In genomic region chr12:113798552-113798951, GRCh38 we compare ENCODE assay signal across 26 cellular contexts.
DNase-seq lines count a peak whose midpoint lies in the region; ATAC-seq, FAIRE-seq and TF ChIP-seq lines count a peak whose summit lies in the region.
"Had no signal": no experiment of that assay in that cellular context is flagged by ENCODE, and none has a peak within 500 bp of the region (broad histone marks: within the 10 kb centered on the region; RNA-seq: fewer than 3 reads in every experiment).

No MANE protein-coding gene starts in this region.

- H2BK15ac ChIP-seq in H9 (ENCODE audit: low read depth, low read length): no peak overlapping the region

- H3K36me3 Mint-ChIP-seq in H9 (ENCODE audit: insufficient read depth in 1 of 3, low read depth in 3 of 3) (no peaks in the 10 kb centered on the region), glutamatergic neuron (ENCODE audit: unreplicated experiment) (no peaks in the 10 kb centered on the region)
- H3K36me3 Mint-ChIP-seq: CD14-positive monocyte had no signal

- no peaks in the 10 kb centered on the region for H3K36me3 ChIP-seq in HepG2 (replicated peaks in 1 of 2; ENCODE audit: control insufficient read depth in 1 of 2, insufficient read depth in 2 of 2, low read length in 2 of 2)
- no peaks in the 10 kb centered on the region for H3K36me3 ChIP-seq in right lobe of liver
- H3K36me3 ChIP-seq: BE2C; BLaER1 treated with 17β-estradiol and CSF1 and Interleukin-3, amounts not matched to agents 10 nM and 100 nM; HAP-1 had no signal

- H3K27me3 ChIP-seq in HepG2 (ENCODE audit: control insufficient read depth in 1 of 2, insufficient read depth in 2 of 2, low read length in 2 of 2) (peaks cover 0 to 1% of the 10 kb centered on the region in 2 experiments; a peak in 1 of 5 replicates), right lobe of liver (no peaks in the 10 kb centered on the region), H9 (ENCODE audit: insufficient read depth, low read length) (no peaks in the 10 kb centered on the region)

- H3K79me1 ChIP-seq in H9 (ENCODE audit: insufficient read depth, low read depth, low read length, poor library complexity, severe bottlenecking): no peaks in the 10 kb centered on the region

- no peak overlapping the region for H2BK5ac ChIP-seq in H9 (ENCODE audit: insufficient read length, low read length)

- H2AK5ac ChIP-seq in H9 (ENCODE audit: insufficient read length, low read length): no peak overlapping the region

- H4K8ac ChIP-seq in H9 (replicated peaks; ENCODE audit: insufficient read length, low read depth, low read length): no peak overlapping the region

- H2BK12ac ChIP-seq in H9 (ENCODE audit: insufficient read length, low read depth, low read length): no peak overlapping the region

- no peak overlapping the region for H3K4me2 ChIP-seq in HepG2 (ENCODE audit: low read depth, low read length)
- H3K4me2 ChIP-seq in H9 (ENCODE audit: insufficient read depth, insufficient read length, low read length): no peak overlapping the region
- H3K4me2 ChIP-seq: A549 had no signal

- H4K20me1 ChIP-seq in HepG2 (ENCODE audit: insufficient read depth, low read length): no peaks in the 10 kb centered on the region
- no peaks in the 10 kb centered on the region for H4K20me1 ChIP-seq in H9 (ENCODE audit: control insufficient read depth, insufficient read depth, insufficient read length)

- H4K5ac ChIP-seq in H9 (ENCODE audit: insufficient read length, low read depth, low read length): no peak overlapping the region

- WGBS in HepG2 (ENCODE audit: low lambda C conversion rate): 56% methylated on average over 6 of the region's 14 CpGs
- 76% methylated on average over 7 of the region's 14 CpGs for WGBS in right lobe of liver (ENCODE audit: insufficient coverage, low coverage, low lambda C conversion rate, missing lambda C conversion rate)
- WGBS in H9 (ENCODE audit: extremely low coverage, insufficient read length, low lambda C conversion rate): no CpG with 5 or more reads among the region's 14 CpGs

- H2AFZ ChIP-seq in HepG2 (ENCODE audit: low read length): no peak overlapping the region
- H2AFZ ChIP-seq in H9 (ENCODE audit: low read length): no peak overlapping the region

- no peak overlapping the region for H3T11ph ChIP-seq in H9 (ENCODE audit: low read length)

- no peak overlapping the region for H3K4me3 Mint-ChIP-seq in H9
- no peak overlapping the region for H3K4me3 Mint-ChIP-seq in glutamatergic neuron (ENCODE audit: unreplicated experiment)
- H3K4me3 Mint-ChIP-seq: CD14-positive monocyte; CD4-positive, alpha-beta T cell; CD8-positive, alpha-beta memory T cell; HFFc6 had no signal

- no peak overlapping the region for H3K56ac ChIP-seq in H9 (ENCODE audit: insufficient read length, low read depth, low read length)

- no peak overlapping the region for H2BK120ac ChIP-seq in H9 (ENCODE audit: low read depth, low read length, poor library complexity, severe bottlenecking)

- no TSS peak for BruUV-seq in HepG2 (replicated peaks; lab: Mats Ljungman, UMichigan)

- no peak for TF ChIP-seq EP300 in HepG2 (IDR thresholded peaks at IDR 0.05; ENCODE audit: low read depth in 2 of 2, low read length in 2 of 2)
- TF ChIP-seq EP300 in HepG2 (CRISPR knock-in tag; IDR thresholded peaks at IDR 0.05; ENCODE audit: borderline replicate concordance): no peak

- H4K91ac ChIP-seq in H9 (ENCODE audit: insufficient read length, low read depth, low read length): no peak overlapping the region

- POLR2A ChIA-PET in HepG2 (lab: Yijun Ruan, JAX): no interaction called here

- no peaks in the 10 kb centered on the region for H3K23me2 ChIP-seq in H9 (ENCODE audit: insufficient read length, low read depth, low read length, poor library complexity, severe bottlenecking)

- in situ Hi-C loops in HepG2 (cut with HindIII; ENCODE audit: extremely low pct_ligation_motif_present, low pct_unique_long_range_greater_than_20kb): no loop called here

- no peak for ATAC-seq in HepG2
- ATAC-seq in right lobe of liver: no peak
- ATAC-seq: A549 had no signal

- H3K9ac ChIP-seq in HepG2 (ENCODE audit: insufficient read depth, low read depth, low read length) (no peak overlapping the region), H9 (ENCODE audit: extremely low read depth, insufficient read length, low read length) (no peak overlapping the region)
- H3K9ac ChIP-seq: BLaER1 treated with 17β-estradiol and CSF1 and Interleukin-3, amounts not matched to agents 10 nM and 100 nM had no signal

- no peak overlapping the region for H3K4ac ChIP-seq in H9 (ENCODE audit: low read depth, low read length)

- 0 out of 2 replicates have a peak, but pooled peaks cover 15% of the 10 kb centered on the region for H3K4me1 ChIP-seq in HepG2 (ENCODE audit: insufficient read depth, low read length)
- no peaks in the 10 kb centered on the region for H3K4me1 ChIP-seq in right lobe of liver
- no peaks in the 10 kb centered on the region for H3K4me1 ChIP-seq in H9 (ENCODE audit: insufficient read depth, low read length)
- H3K4me1 ChIP-seq: A549, BE2C, HAP-1 had no signal

- TF ChIP-seq RAD21 in HepG2 (CRISPR knock-in tag; IDR thresholded peaks at IDR 0.05): no peak

- intact Hi-C loops in HepG2 (cut with micrococcal nuclease; ENCODE audit: unreplicated experiment): no loop called here
- intact Hi-C loops in right lobe of liver (cut with DNase I): no loop called here
- intact Hi-C loops in posterior vena cava (cut with DNase I): no loop called here

- no peak overlapping the region for H3K27ac Mint-ChIP-seq in H9
- no peak overlapping the region for H3K27ac Mint-ChIP-seq in glutamatergic neuron (ENCODE audit: unreplicated experiment)
- H3K27ac Mint-ChIP-seq: CD4-positive, alpha-beta T cell; CD8-positive, alpha-beta memory T cell; HFFc6 had no signal

- H3K23ac ChIP-seq in H9 (ENCODE audit: insufficient read length, low read depth, low read length): no peak overlapping the region

- DNase-seq in HepG2 (ENCODE audit: low spot score) (no peak), right lobe of liver (no peak), H9 (peak; percentile 56), islet precursor cell (peak; percentile 58), posterior vena cava (ENCODE audit: low spot score) (peak; percentile 72), NCI-H524 treated with DMSO at 0.1 percent for 48 hours (lab: John Stamatoyannopoulos, UW) (no peak), glutamatergic neuron (no peak), DMS53 treated with DMSO at 0.1 percent for 48 hours (lab: John Stamatoyannopoulos, UW; ENCODE audit: unreplicated experiment) (no peak)
- DNase-seq: ACHN; AML-193; BE2C; CD4-positive, alpha-beta T cell; CD8-positive, alpha-beta memory T cell; DMS 273 treated with DMSO at 0.1 percent for 48 hours; DMS79 treated with DMSO at 0.1 percent for 48 hours; GF-D8; GOT3; HFFc6 had no signal

- H3K9me3 ChIP-seq in HepG2 (ENCODE audit: low read length) (no peaks in the 10 kb centered on the region), right lobe of liver (no peaks in the 10 kb centered on the region), H9 (ENCODE audit: control insufficient read depth, low read depth, low read length) (no peaks in the 10 kb centered on the region)
- H3K9me3 ChIP-seq: A549; BE2C; BLaER1 treated with 17β-estradiol and CSF1 and Interleukin-3, amounts not matched to agents 10 nM and 100 nM; HAP-1 had no signal

- 0 out of 2 replicates have a peak, but pooled peaks have one; percentile 2 for TF ChIP-seq CTCF in HepG2 (CRISPR knock-in tag; IDR thresholded peaks at IDR 0.05)
- no peak for TF ChIP-seq CTCF in right lobe of liver (IDR thresholded peaks at IDR 0.05)
- no peak for TF ChIP-seq CTCF in H9 (conservative IDR thresholded peaks at IDR 0.05)
- TF ChIP-seq CTCF in glutamatergic neuron (IDR thresholded peaks at IDR 0.05; ENCODE audit: partially characterized antibody, unreplicated experiment): no peak

- no peak for FAIRE-seq in HepG2 (lab: Jason Lieb, UNC)
- FAIRE-seq: A549, D721Med, GM12891, GM19239 had no signal

- H3K27me3 Mint-ChIP-seq in H9 (ENCODE audit: low read depth) (peaks cover 16% of the 10 kb centered on the region), glutamatergic neuron (ENCODE audit: unreplicated experiment) (peaks cover 5% of the 10 kb centered on the region)
- H3K27me3 Mint-ChIP-seq: CD4-positive, alpha-beta T cell; CD8-positive, alpha-beta memory T cell had no signal

- H3K4me3 ChIP-seq in HepG2 (replicated peaks in 1 of 3; ENCODE audit: insufficient read depth in 1 of 3, low read depth in 2 of 3, low read length in 3 of 3) (no peak overlapping the region), right lobe of liver (no peak overlapping the region)
- H3K4me3 ChIP-seq: A549; BLaER1 treated with 17β-estradiol and CSF1 and Interleukin-3, amounts not matched to agents 10 nM and 100 nM; HAP-1 had no signal

- no peak overlapping the region for H3K27ac ChIP-seq in HepG2 (ENCODE audit: extremely low read length, insufficient read depth, low read length)
- H3K27ac ChIP-seq in right lobe of liver: no peak overlapping the region
- no peak overlapping the region for H3K27ac ChIP-seq in H9 (ENCODE audit: insufficient read length, low read depth, low read length)
- H3K27ac ChIP-seq: 22Rv1; A549; BLaER1 treated with 17β-estradiol and CSF1 and Interleukin-3, amounts not matched to agents 10 nM and 100 nM had no signal

- H3K9me3 Mint-ChIP-seq in H9 (no peaks in the 10 kb centered on the region), glutamatergic neuron (ENCODE audit: unreplicated experiment) (peaks cover 6% of the 10 kb centered on the region)
- H3K9me3 Mint-ChIP-seq: CD14-positive monocyte; CD4-positive, alpha-beta T cell; CD8-positive, alpha-beta memory T cell; HFFc6 had no signal

- H3K18ac ChIP-seq in H9 (ENCODE audit: insufficient read length, low read depth, low read length): no peak overlapping the region

- CTCF ChIA-PET in HepG2 (lab: Yijun Ruan, JAX; ENCODE audit: low intra/inter-chr PET ratio, low total read pairs): no interaction called here

- H3K79me2 ChIP-seq in HepG2 (ENCODE audit: insufficient read depth, low read length): no peaks in the 10 kb centered on the region
- H3K79me2 ChIP-seq in H9 (ENCODE audit: insufficient read depth, low read length): no peaks in the 10 kb centered on the region

- H3K4me1 Mint-ChIP-seq in H9 (peaks cover 2 to 22% of the 10 kb centered on the region in 2 experiments), glutamatergic neuron (ENCODE audit: low read depth, unreplicated experiment) (peaks cover 23% of the 10 kb centered on the region)
- H3K4me1 Mint-ChIP-seq: CD14-positive monocyte; CD8-positive, alpha-beta memory T cell had no signal

- no peak overlapping the region for H2BK20ac ChIP-seq in H9 (ENCODE audit: low read depth, low read length, poor library complexity, severe bottlenecking)

- TF ChIP-seq POLR2A in HepG2 (IDR thresholded peaks at IDR 0.05; ENCODE audit: insufficient read depth in 1 of 2, low read depth in 2 of 2, low read length in 2 of 2) (no peak), right lobe of liver (IDR thresholded peaks at IDR 0.05) (no peak)

- H3K14ac ChIP-seq in H9 (ENCODE audit: insufficient read depth, low read length): no peak overlapping the region

TF ChIP-seq in HepG2, 621 proteins besides CTCF, POLR2A, EP300 and RAD21:
- TF ChIP-seq ZNF333 (CRISPR knock-in tag; IDR thresholded peaks at IDR 0.05; ENCODE audit: borderline replicate concordance) (no peak), FOXK2 (IDR thresholded peaks at IDR 0.05) (no peak), CCDC6 (CRISPR knock-in tag; IDR thresholded peaks at IDR 0.05) (no peak)

Comparison
In these comparisons a context has a peak if more than half of its experiments do, and no peak if none do; other contexts are left out.
1. DNase-seq: peak in H9 (single experiment), islet precursor cell (single experiment) and posterior vena cava (single experiment); none in HepG2 (single experiment), right lobe of liver (0 of 3), NCI-H524 treated with DMSO at 0.1 percent for 48 hours (single experiment), glutamatergic neuron (single experiment) and DMS53 treated with DMSO at 0.1 percent for 48 hours (single experiment).